Comparison of ENCODE assay signal across 12 cellular contexts in genomic region chr18:36149514-36150289, GRCh38.
A peak's percentile ranks its signal among the peaks of the same experiment; 100 is the strongest.
DNase-seq lines count a peak whose midpoint lies in the region; ATAC-seq and TF ChIP-seq lines count a peak whose summit lies in the region.
"Had no signal": no experiment of that assay in that cellular context is flagged by ENCODE, and none has a peak within 500 bp of the region (broad histone marks: within the 10 kb centered on the region; RNA-seq: fewer than 3 reads in every experiment).

No MANE protein-coding gene starts in this region.

- DNase-seq in GM12865 (ENCODE audit: low read depth): peak; percentile 74
- peak; percentile 20 for DNase-seq in GM19240 (ENCODE audit: insufficient read length, low spot score)
- no peak for DNase-seq in DMS153 treated with DMSO at 0.1 percent for 48 hours (lab: John Stamatoyannopoulos, UW; ENCODE audit: unreplicated experiment)
- DNase-seq in NCI-H82 treated with DMSO at 0.1 percent for 48 hours (lab: John Stamatoyannopoulos, UW; ENCODE audit: unreplicated experiment): no peak
- DNase-seq in foreskin melanocyte: no peak
- DNase-seq in foreskin fibroblast: no peak
- DNase-seq: activated gamma-delta T cell; CD4-positive, CD25-positive, alpha-beta regulatory T cell; NCI-H2171 treated with DMSO at 0.1 percent for 48 hours; T1000 had no signal

- H3K4me3 ChIP-seq in GM12865 (ENCODE audit: low read depth, low read length): no peak overlapping the region; the same call in 1 of the 2 replicates
- no peak overlapping the region for H3K4me3 ChIP-seq in foreskin fibroblast (ENCODE audit: low read depth in 1 of 2, low read length in 2 of 2)

- ATAC-seq in HG02798 (IDR thresholded peaks at IDR 0.05; ENCODE audit: poor library complexity, unreplicated experiment) (peak; percentile 95), HG03575 (IDR thresholded peaks at IDR 0.05; ENCODE audit: extremely low read depth, insufficient number of reproducible peaks, low FRiP score, unreplicated experiment) (peak; percentile 62)

- TF ChIP-seq CTCF in GM12865 (IDR thresholded peaks at IDR 0.05; ENCODE audit: insufficient read depth, low read depth, low read length, missing control alignments) (no peak), foreskin fibroblast (IDR thresholded peaks at IDR 0.05; ENCODE audit: low read depth, low read length) (no peak)

Comparison
In these comparisons a context has a peak if more than half of its experiments do, and no peak if none do; other contexts are left out.
1. DNase-seq: peak in GM12865 (single experiment) and GM19240 (single experiment); none in DMS153 treated with DMSO at 0.1 percent for 48 hours (single experiment), NCI-H82 treated with DMSO at 0.1 percent for 48 hours (single experiment), foreskin melanocyte (single experiment) and foreskin fibroblast (0 of 2).